In genomic region chr1:180548686-180549326, GRCh38 we compare ENCODE assay signal across 23 cellular contexts. TPM values are rescaled to one million over a fixed set of nuclear protein-coding genes. Genes with fewer than 3 reads are reported as not detected.
DNase-seq lines count a peak whose midpoint lies in the region; ATAC-seq and TF ChIP-seq lines count a peak whose summit lies in the region.
"Had no signal": no experiment of that assay in that cellular context is flagged by ENCODE, and none has a peak within 500 bp of the region (broad histone marks: within the 10 kb centered on the region; RNA-seq: fewer than 3 reads in every experiment).

No MANE protein-coding gene starts in this region.

- DNase-seq in GM23338 (ENCODE audit: low spot score), result no peak
- DNase-seq in NCI-H146 treated with DMSO at 0.1 percent for 48 hours (lab: John Stamatoyannopoulos, UW; ENCODE audit: unreplicated experiment), result peak; percentile 50
- peak; percentile 79 for DNase-seq in NCI-H69 (lab: John Stamatoyannopoulos, UW)
- no peak for DNase-seq in nephron progenitor cell
- DNase-seq in NK-92 (lab: John Stamatoyannopoulos, UW; ENCODE audit: unreplicated experiment), result no peak
- no peak for DNase-seq in DMS 273 (lab: John Stamatoyannopoulos, UW; ENCODE audit: unreplicated experiment)
- DNase-seq: activated CD4-positive, alpha-beta T cell treated with anti-CD3 and anti-CD28 coated beads, Interleukin-2, amount 50 U/mL, for 48 hours; activated naive CD4-positive, alpha-beta T cell treated with anti-CD3 and anti-CD28 coated beads, Interleukin-2, amount 50 U/mL, for 16 hours; activated T-cell treated with anti-CD3 and anti-CD28 coated beads, Interleukin-2, amount 50 U/mL, for 1 hour; Calu3; H7; NCI-H226; Right ventricle myocardium superior; stimulated activated CD4-positive, alpha-beta T cell treated with anti-CD3 and anti-CD28 coated beads, Interleukin-12 subunit alpha, Interleukin-12 subunit beta, amount 100 ng/mL, for 4 hours; T-cell had no signal

- H3K27ac Mint-ChIP-seq in GM23338, result no peak overlapping the region
- H3K27ac Mint-ChIP-seq in nephron progenitor cell, result peak overlapping the region; percentile 68
- H3K27ac Mint-ChIP-seq: progenitor cell of endocrine pancreas; stimulated activated memory B cell treated with anti-CD40 and anti-IgM and Interleukin-4, amounts not matched to agents 10 μg/mL and 1 μg/mL and 100 μg/mL, for 72 hours; T-cell had no signal

- H3K27me3 Mint-ChIP-seq in GM23338 (ENCODE audit: insufficient read depth, low read depth, poor library complexity), result peaks cover 4% of the 10 kb centered on the region
- peaks cover 2% of the 10 kb centered on the region for H3K27me3 Mint-ChIP-seq in nephron progenitor cell (ENCODE audit: low read depth, poor library complexity)
- H3K27me3 Mint-ChIP-seq: progenitor cell of endocrine pancreas, T-cell had no signal

- H3K27ac ChIP-seq in GM23338 (ENCODE audit: low read depth), result no peak overlapping the region
- H3K27ac ChIP-seq: gastroesophageal sphincter, tibial nerve had no signal

- H3K4me1 Mint-ChIP-seq in GM23338 (no peaks in the 10 kb centered on the region; the same call in 1 of the 3 replicates), nephron progenitor cell (peaks cover 6% of the 10 kb centered on the region)
- H3K4me1 Mint-ChIP-seq: stimulated activated memory B cell treated with anti-CD40 and anti-IgM and Interleukin-4, amounts not matched to agents 10 μg/mL and 1 μg/mL and 100 μg/mL, for 72 hours; T-cell had no signal

- no peaks in the 10 kb centered on the region for H3K36me3 ChIP-seq in GM23338 (ENCODE audit: insufficient read depth)
- H3K36me3 ChIP-seq: gastroesophageal sphincter, tibial nerve had no signal

- no peaks in the 10 kb centered on the region for H3K27me3 ChIP-seq in GM23338 (ENCODE audit: insufficient read depth)
- H3K27me3 ChIP-seq: gastroesophageal sphincter, tibial nerve had no signal

- ATAC-seq in GM23338 (no peak), GM18867 (IDR thresholded peaks at IDR 0.05; ENCODE audit: unreplicated experiment) (no peak), HG02759 (IDR thresholded peaks at IDR 0.05; ENCODE audit: unreplicated experiment) (no peak)
- ATAC-seq: gastroesophageal sphincter; stimulated activated memory B cell treated with anti-CD40 and anti-IgM and Interleukin-4, amounts not matched to agents 10 μg/mL and 1 μg/mL and 100 μg/mL, for 72 hours; T-cell had no signal

- no peak overlapping the region for H3K4me3 ChIP-seq in GM23338
- H3K4me3 ChIP-seq: gastroesophageal sphincter, tibial nerve had no signal

- TF ChIP-seq CTCF in GM23338 (conservative IDR thresholded peaks at IDR 0.05; ENCODE audit: low read depth in 2 of 2) (no peak), nephron progenitor cell (IDR thresholded peaks at IDR 0.05) (no peak)

- no peaks in the 10 kb centered on the region for H3K79me2 ChIP-seq in GM23338 (replicated peaks; ENCODE audit: insufficient read depth)

- H3K36me3 Mint-ChIP-seq in GM23338 (ENCODE audit: low read depth) (no peaks in the 10 kb centered on the region), nephron progenitor cell (ENCODE audit: low read depth) (no peaks in the 10 kb centered on the region)
- H3K36me3 Mint-ChIP-seq: stimulated activated memory B cell treated with anti-CD40 and anti-IgM and Interleukin-4, amounts not matched to agents 10 μg/mL and 1 μg/mL and 100 μg/mL, for 72 hours; T-cell had no signal

- H3K4me2 ChIP-seq in GM23338, result no peak overlapping the region

- no peaks in the 10 kb centered on the region for H3K9me2 ChIP-seq in GM23338 (ENCODE audit: insufficient read depth)

- peak overlapping the region; percentile 65; the same call in 1 of the 2 replicates for H2AFZ ChIP-seq in GM23338

- H3K4me1 ChIP-seq in GM23338 (ENCODE audit: insufficient read depth), result no peaks in the 10 kb centered on the region
- H3K4me1 ChIP-seq: gastroesophageal sphincter, tibial nerve had no signal

- no peaks in the 10 kb centered on the region for H3F3A ChIP-seq in GM23338 (replicated peaks; ENCODE audit: low read depth)

- no peak overlapping the region for H3K4me3 Mint-ChIP-seq in GM23338
- no peak overlapping the region for H3K4me3 Mint-ChIP-seq in nephron progenitor cell
- H3K4me3 Mint-ChIP-seq: stimulated activated memory B cell treated with anti-CD40 and anti-IgM and Interleukin-4, amounts not matched to agents 10 μg/mL and 1 μg/mL and 100 μg/mL, for 72 hours; T-cell had no signal

- H4K20me1 ChIP-seq in GM23338 (replicated peaks; ENCODE audit: insufficient read depth), result no peaks in the 10 kb centered on the region

- H3K9me3 Mint-ChIP-seq in GM23338 (no peaks in the 10 kb centered on the region; the same call in 2 of the 3 replicates), nephron progenitor cell (no peaks in the 10 kb centered on the region)
- H3K9me3 Mint-ChIP-seq: stimulated activated memory B cell treated with anti-CD40 and anti-IgM and Interleukin-4, amounts not matched to agents 10 μg/mL and 1 μg/mL and 100 μg/mL, for 72 hours; T-cell had no signal

TF ChIP-seq in GM23338, 12 proteins besides CTCF, POLR2A, EP300 and RAD21 (continues in another document):
- TF ChIP-seq NANOG (IDR thresholded peaks at IDR 0.05; ENCODE audit: borderline replicate concordance) (no peak), ETS1 (IDR thresholded peaks at IDR 0.05) (no peak), CREB1 (CRISPR knock-in tag; IDR thresholded peaks at IDR 0.05; ENCODE audit: low read depth) (no peak), ZNF462 (CRISPR knock-in tag; IDR thresholded peaks at IDR 0.05) (no peak), EZH2 (IDR thresholded peaks at IDR 0.05; ENCODE audit: low read depth, unreplicated experiment) (no peak)

RNA-seq across cellular contexts. Expression of gene OVAAL, which starts 10.0 kb away (rescaled TPM):
- total RNA-seq in GM23338 (2014; rRNA removed; shearing (Covaris generic)), result not detected in 2 replicates
- not detected in 2 replicates for polyA plus RNA-seq in GM23338 (2016; fragmentation: Nextera tagmentation; extraction: Ambion mirVana)
- total RNA-seq: Calu3, epithelial cell of proximal tubule, gastroesophageal sphincter, H7, liver, progenitor cell of endocrine pancreas, T-cell, tibial nerve had no signal
- polyA plus RNA-seq: liver had no signal

RNA-seq across cellular contexts. Expression of gene ACBD6, which starts 46.4 kb away (rescaled TPM):
- total RNA-seq in GM23338 (2014; rRNA removed; shearing (Covaris generic)), result 65.9 and 75.7 TPM in 2 replicates
- polyA plus RNA-seq in GM23338 (2016; fragmentation: Nextera tagmentation; extraction: Ambion mirVana), result 88.8 and 91.5 TPM in 2 replicates

Comparison
In these comparisons a context has a peak if more than half of its experiments do, and no peak if none do; other contexts are left out.
1. DNase-seq: peak in NCI-H146 treated with DMSO at 0.1 percent for 48 hours (single experiment) and NCI-H69 (single experiment); none in GM23338 (single experiment), nephron progenitor cell (single experiment), NK-92 (single experiment) and DMS 273 (single experiment).